1 cellular context compared by ENCODE assay signal in genomic region chr7:32495298-32496051, GRCh38.
A peak's percentile ranks its signal among the peaks of the same experiment; 100 is the strongest.
TF ChIP-seq lines count a peak whose summit lies in the region.

Gene AVL9 (plus strand): TSS chr7:32495489. CDS start chr7:32495710, 221 bp downstream.

TF ChIP-seq in HepG2, 621 proteins besides CTCF, POLR2A, EP300 and RAD21 (continued from another document and continues in another):
- TF ChIP-seq ZNF318 (CRISPR knock-in tag; IDR thresholded peaks at IDR 0.05) (no peak), HDAC6 (IDR thresholded peaks at IDR 0.05; ENCODE audit: low read depth, low read length) (no peak), NCOA2 (CRISPR knock-in tag; IDR thresholded peaks at IDR 0.05) (no peak), ZNF878 (CRISPR knock-in tag; IDR thresholded peaks at IDR 0.05) (no peak), KLF12 (CRISPR knock-in tag; IDR thresholded peaks at IDR 0.05; ENCODE audit: borderline replicate concordance) (peak; percentile 84), SIN3A (IDR thresholded peaks at IDR 0.05; ENCODE audit: borderline replicate concordance, low read depth, low read length) (no peak; the same call in 1 of the 2 replicates), ZNF747 (CRISPR knock-in tag; IDR thresholded peaks at IDR 0.05; ENCODE audit: borderline replicate concordance) (no peak; the same call in 1 of the 2 replicates), TFDP1 (CRISPR knock-in tag; IDR thresholded peaks at IDR 0.05; ENCODE audit: borderline replicate concordance) (peak; percentile 68; the same call in 1 of the 2 replicates), TRIM24 (CRISPR knock-in tag; IDR thresholded peaks at IDR 0.05) (no peak), CREBL2 (CRISPR knock-in tag; IDR thresholded peaks at IDR 0.05; ENCODE audit: borderline replicate concordance) (0 out of 2 replicates have a peak, but pooled peaks have one; percentile 24), SCMH1 (CRISPR knock-in tag; IDR thresholded peaks at IDR 0.05; ENCODE audit: borderline replicate concordance) (no peak), HMG20B (CRISPR knock-in tag; conservative IDR thresholded peaks at IDR 0.05) (no peak), MTF2 (CRISPR knock-in tag; IDR thresholded peaks at IDR 0.05; ENCODE audit: borderline replicate concordance) (no peak), NR2F6 (IDR thresholded peaks at IDR 0.05) (no peak), NR2F6 (CRISPR knock-in tag; IDR thresholded peaks at IDR 0.05) (no peak), KLF11 (CRISPR knock-in tag; IDR thresholded peaks at IDR 0.05) (no peak), ZNF569 (CRISPR knock-in tag; IDR thresholded peaks at IDR 0.05; ENCODE audit: borderline replicate concordance) (no peak), PTBP1 (IDR thresholded peaks at IDR 0.05; ENCODE audit: low read depth, low read length, poor library complexity, severe bottlenecking) (no peak), ZNF792 (CRISPR knock-in tag; IDR thresholded peaks at IDR 0.05) (0 out of 2 replicates have a peak, but pooled peaks have one; percentile 25), ZNF614 (CRISPR knock-in tag; IDR thresholded peaks at IDR 0.05; ENCODE audit: borderline replicate concordance) (peak; percentile 74; the same call in 1 of the 2 replicates), SMAD1 (CRISPR knock-in tag; IDR thresholded peaks at IDR 0.05; ENCODE audit: borderline replicate concordance, low read depth) (no peak), TP53 (CRISPR knock-in tag; conservative IDR thresholded peaks at IDR 0.05) (peak; percentile 56; the same call in 1 of the 2 replicates), MXD3 (CRISPR knock-in tag; IDR thresholded peaks at IDR 0.05) (peak; percentile 83), KDM2A (CRISPR knock-in tag; IDR thresholded peaks at IDR 0.05; ENCODE audit: borderline replicate concordance, low read depth) (peak; percentile 95), POGK (CRISPR knock-in tag; conservative IDR thresholded peaks at IDR 0.05) (peak; percentile 68), HCFC1 (IDR thresholded peaks at IDR 0.05; ENCODE audit: low read depth, low read length) (0 out of 2 replicates have a peak, but pooled peaks have one; percentile 20), REL (CRISPR knock-in tag; conservative IDR thresholded peaks at IDR 0.05) (no peak), ZUFSP (CRISPR knock-in tag; IDR thresholded peaks at IDR 0.05; ENCODE audit: borderline replicate concordance) (no peak), HNRNPL (IDR thresholded peaks at IDR 0.05; ENCODE audit: low read depth, low read length) (no peak), ZNF652 (CRISPR knock-in tag; IDR thresholded peaks at IDR 0.05; ENCODE audit: borderline replicate concordance, low read depth) (no peak), ZBTB3 (CRISPR knock-in tag; IDR thresholded peaks at IDR 0.05; ENCODE audit: borderline replicate concordance, low read depth) (no peak; the same call in none of the 2 replicates), HOMEZ (CRISPR knock-in tag; IDR thresholded peaks at IDR 0.05; ENCODE audit: low read depth) (peak; percentile 37; the same call in 1 of the 2 replicates), MTA1 (CRISPR knock-in tag; IDR thresholded peaks at IDR 0.05; ENCODE audit: borderline replicate concordance) (no peak; the same call in 1 of the 2 replicates), ZNF337 (CRISPR knock-in tag; IDR thresholded peaks at IDR 0.05; ENCODE audit: borderline replicate concordance, low read depth) (peak; percentile 80; the same call in 1 of the 2 replicates), ZNF451 (CRISPR knock-in tag; IDR thresholded peaks at IDR 0.05) (no peak), ZNF12 (CRISPR knock-in tag; IDR thresholded peaks at IDR 0.05) (no peak; the same call in 1 of the 2 replicates), ZNF83 (CRISPR knock-in tag; IDR thresholded peaks at IDR 0.05; ENCODE audit: borderline replicate concordance) (no peak), DR1 (CRISPR knock-in tag; IDR thresholded peaks at IDR 0.05) (no peak), ZNF75D (CRISPR knock-in tag; IDR thresholded peaks at IDR 0.05; ENCODE audit: borderline replicate concordance) (no peak), ZFP90 (CRISPR knock-in tag; IDR thresholded peaks at IDR 0.05; ENCODE audit: borderline replicate concordance) (peak; percentile 91), TAF1 (CRISPR knock-in tag; IDR thresholded peaks at IDR 0.05) (peak; percentile 87; the same call in 1 of the 2 replicates), SOX13 (IDR thresholded peaks at IDR 0.05) (no peak), SOX13 (CRISPR knock-in tag; conservative IDR thresholded peaks at IDR 0.05 in 1 of 2, IDR thresholded peaks at IDR 0.05 in 1 of 2) (peak in 1 of 2 experiments; percentile 30; a peak in 1 of 4 replicates), BATF2 (CRISPR knock-in tag; IDR thresholded peaks at IDR 0.05) (no peak), ZSCAN22 (CRISPR knock-in tag; IDR thresholded peaks at IDR 0.05) (no peak), ZNF432 (CRISPR knock-in tag; IDR thresholded peaks at IDR 0.05; ENCODE audit: borderline replicate concordance) (no peak), ZNF580 (CRISPR knock-in tag; IDR thresholded peaks at IDR 0.05; ENCODE audit: borderline replicate concordance, low read depth) (peak; percentile 88; the same call in 1 of the 2 replicates), CBX1 (IDR thresholded peaks at IDR 0.05; ENCODE audit: low read depth) (peak; percentile 29), NR1H2 (CRISPR knock-in tag; IDR thresholded peaks at IDR 0.05; ENCODE audit: borderline replicate concordance, low read depth) (0 out of 2 replicates have a peak, but pooled peaks have one; percentile 87), ZNF124 (CRISPR knock-in tag; IDR thresholded peaks at IDR 0.05) (no peak), ZC3H13 (CRISPR knock-in tag; IDR thresholded peaks at IDR 0.05) (no peak), ZNF549 (CRISPR knock-in tag; IDR thresholded peaks at IDR 0.05) (no peak), ZNF879 (CRISPR knock-in tag; IDR thresholded peaks at IDR 0.05) (no peak)
